ENCODE assay signal across 9 cellular contexts in genomic region chr20:36091561-36092423, GRCh38.
DNase-seq lines count a peak whose midpoint lies in the region; ATAC-seq and TF ChIP-seq lines count a peak whose summit lies in the region.
"Had no signal": no experiment of that assay in that cellular context is flagged by ENCODE, and none has a peak within 500 bp of the region (broad histone marks: within the 10 kb centered on the region; RNA-seq: fewer than 3 reads in every experiment).

No MANE protein-coding gene starts in this region.

- H3K27ac ChIP-seq in layer of hippocampus (ENCODE audit: low read depth, low read length), result peak overlapping the region; percentile 30
- no peak overlapping the region for H3K27ac ChIP-seq in thymus (ENCODE audit: low read depth)
- H3K27ac ChIP-seq in adrenal gland, result peak overlapping the region in 2 of 5 donors; percentile 13 to 43

- H3K4me1 ChIP-seq in thymus (ENCODE audit: control insufficient read depth, insufficient read depth, low read length) (peaks cover 2% of the 10 kb centered on the region), adrenal gland (replicated peaks in 1 of 2) (peaks cover 10 to 12% of the 10 kb centered on the region in 2 donors)

- peaks cover 49% of the 10 kb centered on the region for H3K27me3 Mint-ChIP-seq in activated T-cell treated with anti-CD3 and anti-CD28 coated beads, Interleukin-2, amount 50 U/mL, for 4 hours (ENCODE audit: low read depth)

- DNase-seq in activated T-cell treated with anti-CD3 and anti-CD28 coated beads, Interleukin-2, amount 50 U/mL, for 4 hours, result no peak
- no peak for DNase-seq in activated T-cell treated with anti-CD3 and anti-CD28 coated beads, Interleukin-2, amount 50 U/mL, for 1 hour
- peak; percentile 6 for DNase-seq in astrocyte of the hippocampus (ENCODE audit: low read depth, low spot score)
- DNase-seq in GM20000 (ENCODE audit: low spot score), result no peak
- no peak for DNase-seq in adrenal gland
- DNase-seq in amniotic stem cell (lab: John Stamatoyannopoulos, UW), result no peak
- DNase-seq: MV-4-11 had no signal

- intact Hi-C loops in adrenal gland (cut with DNase I), result no loop called here

- no peaks in the 10 kb centered on the region for H3K36me3 Mint-ChIP-seq in activated T-cell treated with anti-CD3 and anti-CD28 coated beads, Interleukin-2, amount 50 U/mL, for 4 hours (ENCODE audit: insufficient read depth)

- no peaks in the 10 kb centered on the region for H3K9me3 Mint-ChIP-seq in activated T-cell treated with anti-CD3 and anti-CD28 coated beads, Interleukin-2, amount 50 U/mL, for 4 hours

- peaks cover 9% of the 10 kb centered on the region for H3K4me1 Mint-ChIP-seq in activated T-cell treated with anti-CD3 and anti-CD28 coated beads, Interleukin-2, amount 50 U/mL, for 4 hours (ENCODE audit: low read depth)

- H3K27me3 ChIP-seq in layer of hippocampus (ENCODE audit: control insufficient read depth, insufficient read depth, low read length) (peaks cover 10% of the 10 kb centered on the region), thymus (ENCODE audit: control insufficient read depth, insufficient read depth) (peaks cover 34% of the 10 kb centered on the region), adrenal gland (no peaks in the 10 kb centered on the region)

- TF ChIP-seq POLR2A in adrenal gland (IDR thresholded peaks at IDR 0.05), result no peak

- ATAC-seq in activated T-cell treated with anti-CD3 and anti-CD28 coated beads, Interleukin-2, amount 50 U/mL, for 4 hours, result peak in 1 of 2 donors; percentile 17

- H3K4me3 ChIP-seq in thymus (ENCODE audit: low read length) (peak overlapping the region; percentile 55), adrenal gland (peak overlapping the region in 2 of 4 donors; percentile 51 to 67)

- peak overlapping the region; percentile 56 for H3K4me3 Mint-ChIP-seq in activated T-cell treated with anti-CD3 and anti-CD28 coated beads, Interleukin-2, amount 50 U/mL, for 4 hours

- no peaks in the 10 kb centered on the region for H3K36me3 ChIP-seq in thymus (ENCODE audit: control insufficient read depth, insufficient read depth)
- H3K36me3 ChIP-seq in adrenal gland (replicated peaks in 1 of 2), result no peaks in the 10 kb centered on the region

- TF ChIP-seq CTCF in GM20000 (IDR thresholded peaks at IDR 0.05; ENCODE audit: extremely low read depth, missing control alignments), result no peak
- TF ChIP-seq CTCF in adrenal gland (IDR thresholded peaks at IDR 0.05), result no peak

- H3K9me3 ChIP-seq in thymus (ENCODE audit: control insufficient read depth), result no peaks in the 10 kb centered on the region
- no peaks in the 10 kb centered on the region for H3K9me3 ChIP-seq in adrenal gland (replicated peaks in 1 of 3)

- WGBS in thymus, result 14% methylated on average over 47 of the region's 47 CpGs
- WGBS in adrenal gland, 4 donors, result 17 to 74% (median 26%) methylated on average over 6 to 42 of the region's 47 CpGs
